ENCODE assay signal across 14 cellular contexts in the genomic region with DNA sequence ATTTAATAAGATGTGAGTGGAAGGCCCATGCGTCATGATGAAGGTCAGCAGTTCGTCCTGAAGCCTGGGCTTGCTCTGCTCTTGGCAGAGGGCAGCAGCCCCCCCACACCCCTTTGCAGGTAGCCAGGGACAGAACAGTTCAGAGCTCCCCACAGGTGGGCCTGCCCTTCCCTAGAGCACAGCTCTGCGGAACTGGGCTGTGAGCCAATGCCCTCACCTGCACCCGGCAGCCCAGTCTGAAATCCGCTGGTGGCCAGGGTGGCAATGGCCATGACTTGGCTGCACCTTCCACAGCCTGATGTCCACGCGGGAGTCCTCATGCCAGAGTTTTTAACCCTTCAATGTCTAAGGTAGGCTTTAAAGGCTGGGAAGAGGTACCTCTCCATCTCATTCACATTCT.
"Had no signal": no experiment of that assay in that cellular context is flagged by ENCODE, and none has a peak within 500 bp of the region (broad histone marks: within the 10 kb centered on the region; RNA-seq: fewer than 3 reads in every experiment).

No MANE protein-coding gene starts in this region.

- H3K9me3 ChIP-seq: adrenal gland, colonic mucosa, gastroesophageal sphincter, tibial artery had no signal

- H3K9me3 Mint-ChIP-seq: activated CD4-positive, alpha-beta memory T cell treated with anti-CD3 and anti-CD28 coated beads for 36 hours; activated naive CD4-positive, alpha-beta T cell treated with anti-CD3 and anti-CD28 coated beads, Interleukin-2, amount 50 U/mL, for 24 hours; neural progenitor cell; stimulated activated effector memory CD8-positive, alpha-beta T cell treated with anti-CD3 and anti-CD28 coated beads, Interleukin-12 subunit alpha, Interleukin-12 subunit beta, amount 100 ng/mL, for 72 hours had no signal

- H3K27me3 Mint-ChIP-seq: activated CD4-positive, alpha-beta memory T cell treated with anti-CD3 and anti-CD28 coated beads for 36 hours; activated CD4-positive, alpha-beta T cell treated with anti-CD3 and anti-CD28 coated beads for 36 hours; activated CD8-positive, alpha-beta memory T cell treated with anti-CD3 and anti-CD28 coated beads, Interleukin-2, amount 10 ng/mL, durations not matched to agents 7 days and 5 days; activated naive CD4-positive, alpha-beta T cell treated with anti-CD3 and anti-CD28 coated beads, Interleukin-2, amount 50 U/mL, for 24 hours had no signal

- H3K4me1 ChIP-seq: adrenal gland, colonic mucosa, gastroesophageal sphincter, neural progenitor cell, tibial artery had no signal

- H3K4me1 Mint-ChIP-seq: activated CD4-positive, alpha-beta T cell treated with anti-CD3 and anti-CD28 coated beads for 36 hours; activated naive CD4-positive, alpha-beta T cell treated with anti-CD3 and anti-CD28 coated beads, Interleukin-2, amount 50 U/mL, for 24 hours; stimulated activated effector memory CD8-positive, alpha-beta T cell treated with anti-CD3 and anti-CD28 coated beads, Interleukin-12 subunit alpha, Interleukin-12 subunit beta, amount 100 ng/mL, for 72 hours had no signal

- H3K4me3 ChIP-seq: adrenal gland, cardiac muscle cell, colonic mucosa, gastroesophageal sphincter, neural progenitor cell, tibial artery had no signal

- H3K36me3 ChIP-seq: adrenal gland, cardiac muscle cell, colonic mucosa, gastroesophageal sphincter, neural progenitor cell, tibial artery had no signal

- H3K79me2 ChIP-seq: parathyroid adenoma had no signal

- H3K9ac ChIP-seq: neural progenitor cell, parathyroid adenoma had no signal

- ATAC-seq: activated CD4-positive, alpha-beta T cell treated with anti-CD3 and anti-CD28 coated beads for 36 hours; activated CD8-positive, alpha-beta memory T cell treated with anti-CD3 and anti-CD28 coated beads, Interleukin-2, amount 10 ng/mL, durations not matched to agents 7 days and 5 days; left colon; stimulated activated effector memory CD8-positive, alpha-beta T cell treated with anti-CD3 and anti-CD28 coated beads, Interleukin-12 subunit alpha, Interleukin-12 subunit beta, amount 100 ng/mL, for 72 hours had no signal

- DNase-seq: activated CD4-positive, alpha-beta memory T cell treated with anti-CD3 and anti-CD28 coated beads for 36 hours; activated CD4-positive, alpha-beta T cell treated with anti-CD3 and anti-CD28 coated beads for 36 hours; activated CD8-positive, alpha-beta memory T cell treated with anti-CD3 and anti-CD28 coated beads, Interleukin-2, amount 10 ng/mL, durations not matched to agents 7 days and 5 days; activated T-cell treated with anti-CD3 and anti-CD28 coated beads, Interleukin-2, amount 50 U/mL, for 1 hour; adrenal gland; colonic mucosa; left colon had no signal

- H3K27ac ChIP-seq: adrenal gland, cardiac muscle cell, colonic mucosa, gastroesophageal sphincter, neural progenitor cell, parathyroid adenoma, tibial artery had no signal

- H2AFZ ChIP-seq: neural progenitor cell, parathyroid adenoma had no signal

- H3K27ac Mint-ChIP-seq: activated CD4-positive, alpha-beta memory T cell treated with anti-CD3 and anti-CD28 coated beads for 36 hours; activated CD4-positive, alpha-beta T cell treated with anti-CD3 and anti-CD28 coated beads for 36 hours; activated CD8-positive, alpha-beta memory T cell treated with anti-CD3 and anti-CD28 coated beads, Interleukin-2, amount 10 ng/mL, durations not matched to agents 7 days and 5 days; activated naive CD4-positive, alpha-beta T cell treated with anti-CD3 and anti-CD28 coated beads, Interleukin-2, amount 50 U/mL, for 24 hours; stimulated activated effector memory CD8-positive, alpha-beta T cell treated with anti-CD3 and anti-CD28 coated beads, Interleukin-12 subunit alpha, Interleukin-12 subunit beta, amount 100 ng/mL, for 72 hours had no signal

- H3K27me3 ChIP-seq: adrenal gland, cardiac muscle cell, colonic mucosa, gastroesophageal sphincter, neural progenitor cell, tibial artery had no signal

- H3K4me3 Mint-ChIP-seq: activated CD4-positive, alpha-beta memory T cell treated with anti-CD3 and anti-CD28 coated beads for 36 hours; activated CD4-positive, alpha-beta T cell treated with anti-CD3 and anti-CD28 coated beads for 36 hours; activated CD8-positive, alpha-beta memory T cell treated with anti-CD3 and anti-CD28 coated beads, Interleukin-2, amount 10 ng/mL, durations not matched to agents 7 days and 5 days; activated naive CD4-positive, alpha-beta T cell treated with anti-CD3 and anti-CD28 coated beads, Interleukin-2, amount 50 U/mL, for 24 hours; neural progenitor cell; stimulated activated effector memory CD8-positive, alpha-beta T cell treated with anti-CD3 and anti-CD28 coated beads, Interleukin-12 subunit alpha, Interleukin-12 subunit beta, amount 100 ng/mL, for 72 hours had no signal

- H3K36me3 Mint-ChIP-seq: activated CD4-positive, alpha-beta memory T cell treated with anti-CD3 and anti-CD28 coated beads for 36 hours; activated CD8-positive, alpha-beta memory T cell treated with anti-CD3 and anti-CD28 coated beads, Interleukin-2, amount 10 ng/mL, durations not matched to agents 7 days and 5 days; activated naive CD4-positive, alpha-beta T cell treated with anti-CD3 and anti-CD28 coated beads, Interleukin-2, amount 50 U/mL, for 24 hours; neural progenitor cell; stimulated activated effector memory CD8-positive, alpha-beta T cell treated with anti-CD3 and anti-CD28 coated beads, Interleukin-12 subunit alpha, Interleukin-12 subunit beta, amount 100 ng/mL, for 72 hours had no signal

- H3K4me2 ChIP-seq: neural progenitor cell had no signal
